In the genomic region with DNA sequence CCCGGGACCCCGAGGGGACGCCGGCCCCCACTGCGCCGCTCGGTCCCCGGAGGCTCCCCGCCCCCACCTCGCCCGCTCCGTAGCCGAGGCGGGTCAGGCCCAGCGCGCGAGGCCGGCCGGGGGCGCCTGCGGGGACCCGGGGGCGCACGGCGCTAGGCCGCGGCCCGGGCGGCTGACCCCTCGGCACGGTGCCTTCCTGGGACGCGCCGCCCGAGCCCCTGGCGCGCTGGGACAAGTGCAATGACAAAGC, we compare ENCODE assay signal across 8 cellular contexts. TPM values are rescaled to one million over a fixed set of nuclear protein-coding genes. Genes with fewer than 3 reads are reported as not detected.
DNase-seq lines count a peak whose midpoint lies in the region; ATAC-seq and TF ChIP-seq lines count a peak whose summit lies in the region.

No MANE protein-coding gene starts in this region.

- no peak overlapping the region for H3K27ac Mint-ChIP-seq in activated naive CD8-positive, alpha-beta T cell treated with anti-CD3 and anti-CD28 coated beads, Interleukin-2, amount 50 U/mL, for 24 hours
- no peak overlapping the region for H3K27ac Mint-ChIP-seq in activated naive CD8-positive, alpha-beta T cell treated with anti-CD3 and anti-CD28 coated beads for 36 hours

- no peak for DNase-seq in activated naive CD8-positive, alpha-beta T cell treated with anti-CD3 and anti-CD28 coated beads, Interleukin-2, amount 50 U/mL, for 24 hours
- no peak for DNase-seq in activated naive CD8-positive, alpha-beta T cell treated with anti-CD3 and anti-CD28 coated beads for 36 hours
- DNase-seq in WERI-Rb-1 (no peak), iPS-NIHi7 (ENCODE audit: extremely low spot score) (peak; percentile 39), transverse colon (no peak), CD1c-positive myeloid dendritic cell (ENCODE audit: extremely low spot score) (no peak)
- no peak for DNase-seq in activated CD4-positive, alpha-beta T cell treated with anti-CD3 and anti-CD28 coated beads for 1 hour

- H3K27me3 ChIP-seq in WERI-Rb-1 (ENCODE audit: insufficient read depth, low read depth, severe bottlenecking) = no peaks in the 10 kb centered on the region
- H3K27me3 ChIP-seq in transverse colon = no peaks in the 10 kb centered on the region

- H3K9me3 ChIP-seq in WERI-Rb-1 (ENCODE audit: severe bottlenecking) (no peaks in the 10 kb centered on the region), transverse colon (no peaks in the 10 kb centered on the region)

- no peak for TF ChIP-seq CTCF in WERI-Rb-1 (IDR thresholded peaks at IDR 0.05; ENCODE audit: low read depth, low read length)
- no peak for TF ChIP-seq CTCF in transverse colon (IDR thresholded peaks at IDR 0.05)

- no peaks in the 10 kb centered on the region for H3K27me3 Mint-ChIP-seq in activated naive CD8-positive, alpha-beta T cell treated with anti-CD3 and anti-CD28 coated beads, Interleukin-2, amount 50 U/mL, for 24 hours
- H3K27me3 Mint-ChIP-seq in activated naive CD8-positive, alpha-beta T cell treated with anti-CD3 and anti-CD28 coated beads for 36 hours = no peaks in the 10 kb centered on the region

- in situ Hi-C loops in transverse colon (cut with MboI; ENCODE audit: low pct_ligation_motif_present in 1 of 4, low pct_unique_long_range_greater_than_20kb in 1 of 4, low sequenced_read_pairs in 3 of 4) = loop anchor here in 2 of 4 donors (10.0 kb wide), 2 partner anchors 62 to 188 kb away; no protein-coding TSS in a partner anchor

- TF ChIP-seq EP300 in transverse colon (IDR thresholded peaks at IDR 0.05; ENCODE audit: low read depth) = no peak

- peak; percentile 7 for ATAC-seq in activated naive CD8-positive, alpha-beta T cell treated with anti-CD3 and anti-CD28 coated beads, Interleukin-2, amount 50 U/mL, for 24 hours
- ATAC-seq in HG03354 (IDR thresholded peaks at IDR 0.05; ENCODE audit: poor library complexity, severe bottlenecking, unreplicated experiment) = no peak

- H3K36me3 ChIP-seq in WERI-Rb-1 (no peaks in the 10 kb centered on the region), transverse colon (no peaks in the 10 kb centered on the region)

- H3K36me3 Mint-ChIP-seq in activated naive CD8-positive, alpha-beta T cell treated with anti-CD3 and anti-CD28 coated beads, Interleukin-2, amount 50 U/mL, for 24 hours (ENCODE audit: low read depth) = peaks cover 21% of the 10 kb centered on the region
- peaks cover 40% of the 10 kb centered on the region for H3K36me3 Mint-ChIP-seq in activated naive CD8-positive, alpha-beta T cell treated with anti-CD3 and anti-CD28 coated beads for 36 hours

- intact Hi-C loops in transverse colon (cut with DNase I; ENCODE audit: low total_unique reads) = loop anchor here (5.0 to 10.0 kb wide), 5 partner anchors 48 to 1021 kb away; a partner anchor contains a TSS

- H3K4me3 ChIP-seq in WERI-Rb-1 (ENCODE audit: low read depth, low read length) (peak overlapping the region; percentile 92), transverse colon (peak overlapping the region; percentile 75 to 80 (median 78))

- no peak for TF ChIP-seq POLR2A in transverse colon (IDR thresholded peaks at IDR 0.05)

- H3K4me3 Mint-ChIP-seq in activated naive CD8-positive, alpha-beta T cell treated with anti-CD3 and anti-CD28 coated beads, Interleukin-2, amount 50 U/mL, for 24 hours = no peak overlapping the region
- H3K4me3 Mint-ChIP-seq in activated naive CD8-positive, alpha-beta T cell treated with anti-CD3 and anti-CD28 coated beads for 36 hours = no peak overlapping the region

- H3K4me1 Mint-ChIP-seq in activated naive CD8-positive, alpha-beta T cell treated with anti-CD3 and anti-CD28 coated beads, Interleukin-2, amount 50 U/mL, for 24 hours = peaks cover 52% of the 10 kb centered on the region
- H3K4me1 Mint-ChIP-seq in activated naive CD8-positive, alpha-beta T cell treated with anti-CD3 and anti-CD28 coated beads for 36 hours = peaks cover 59% of the 10 kb centered on the region

- 0% methylated on average over 20 of the region's 37 CpGs; no CpG with 5 or more reads in 1 of the 2 donors for WGBS in transverse colon (ENCODE audit: low coverage in 1 of 2), 2 donors

- H3K4me1 ChIP-seq in transverse colon = peaks cover 11 to 59% (median 33%) of the 10 kb centered on the region in 4 donors

- no peaks in the 10 kb centered on the region for H3K9me3 Mint-ChIP-seq in activated naive CD8-positive, alpha-beta T cell treated with anti-CD3 and anti-CD28 coated beads, Interleukin-2, amount 50 U/mL, for 24 hours
- no peaks in the 10 kb centered on the region for H3K9me3 Mint-ChIP-seq in activated naive CD8-positive, alpha-beta T cell treated with anti-CD3 and anti-CD28 coated beads for 36 hours

- H3K27ac ChIP-seq in WERI-Rb-1 (peak overlapping the region; percentile 81), transverse colon (peak overlapping the region; percentile 96 to 100 (median 98))

RNA-seq across cellular contexts. Expression of a gene that starts 1.2 kb away (rescaled TPM):
- 10 to 100 TPM; 49.1 to 61.4 TPM for total RNA-seq in activated naive CD8-positive, alpha-beta T cell treated with anti-CD3 and anti-CD28 coated beads for 36 hours
- 10 to 100 TPM; 15.3 to 85.3 (median 42.5) TPM for total RNA-seq in transverse colon
